ENCODE assay signal across 14 cellular contexts in genomic region chr5:77845273-77845646, GRCh38.
A peak's percentile ranks its signal among the peaks of the same experiment; 100 is the strongest.
DNase-seq lines count a peak whose midpoint lies in the region; ATAC-seq, FAIRE-seq and TF ChIP-seq lines count a peak whose summit lies in the region.
"Had no signal": no experiment of that assay in that cellular context is flagged by ENCODE, and none has a peak within 500 bp of the region (broad histone marks: within the 10 kb centered on the region; RNA-seq: fewer than 3 reads in every experiment).

No MANE protein-coding gene starts in this region.

- H3K27me3 ChIP-seq in left ventricle myocardium inferior (ENCODE audit: low read depth) = peaks cover 28% of the 10 kb centered on the region
- peaks cover 0 to 7% of the 10 kb centered on the region in 2 donors for H3K27me3 ChIP-seq in naive thymus-derived CD4-positive, alpha-beta T cell (ENCODE audit: control insufficient read depth in 2 of 2, insufficient read depth in 2 of 2, low read length in 2 of 2)
- H3K27me3 ChIP-seq: BE2C, right lobe of liver had no signal

- DNase-seq in left ventricle myocardium inferior (no peak), cardiac septum (ENCODE audit: low spot score) (no peak), ecto neural progenitor cell (ENCODE audit: low spot score) (no peak), HTR-8/SVneo (ENCODE audit: insufficient read length, low spot score) (no peak)
- no peak for DNase-seq in naive thymus-derived CD4-positive, alpha-beta T cell
- DNase-seq: activated CD4-positive, alpha-beta memory T cell treated with anti-CD3 and anti-CD28 coated beads for 36 hours; BE2C; NCI-H1436 treated with DMSO at 0.1 percent for 48 hours; right lobe of liver had no signal

- TF ChIP-seq CTCF in left ventricle myocardium inferior (IDR thresholded peaks at IDR 0.05; ENCODE audit: borderline replicate concordance) (no peak), brain (conservative IDR thresholded peaks at IDR 0.05) (no peak)

- H3K4me1 Mint-ChIP-seq in brain = peaks cover 49% of the 10 kb centered on the region
- peaks cover 4 to 13% (median 9%) of the 10 kb centered on the region in 7 donors for H3K4me1 Mint-ChIP-seq in naive thymus-derived CD4-positive, alpha-beta T cell

- H3K4me1 ChIP-seq in left ventricle myocardium inferior = peaks cover 13% of the 10 kb centered on the region
- H3K4me1 ChIP-seq in naive thymus-derived CD4-positive, alpha-beta T cell (ENCODE audit: control insufficient read depth in 2 of 2, insufficient read depth in 2 of 2, low read length in 2 of 2) = no peaks in the 10 kb centered on the region
- H3K4me1 ChIP-seq: BE2C, right lobe of liver had no signal

- H3K9me3 ChIP-seq in left ventricle myocardium inferior (replicated peaks) = no peaks in the 10 kb centered on the region
- H3K9me3 ChIP-seq in naive thymus-derived CD4-positive, alpha-beta T cell (ENCODE audit: control insufficient read depth in 2 of 3, low read length in 3 of 3) = no peaks in the 10 kb centered on the region
- H3K9me3 ChIP-seq: BE2C, right lobe of liver had no signal

- CTCF ChIA-PET in naive thymus-derived CD4-positive, alpha-beta T cell (lab: Charles Lee) = no interaction called here

- peaks cover 100% of the 10 kb centered on the region for H3K27me3 Mint-ChIP-seq in brain
- peaks cover 51 to 82% (median 69%) of the 10 kb centered on the region in 5 donors for H3K27me3 Mint-ChIP-seq in naive thymus-derived CD4-positive, alpha-beta T cell

- H3K36me3 ChIP-seq in left ventricle myocardium inferior = no peaks in the 10 kb centered on the region
- H3K36me3 ChIP-seq in naive thymus-derived CD4-positive, alpha-beta T cell (ENCODE audit: control insufficient read depth in 2 of 3, insufficient read depth in 3 of 3, low read length in 3 of 3) = no peaks in the 10 kb centered on the region
- H3K36me3 ChIP-seq: BE2C, right lobe of liver had no signal

- no peak overlapping the region for H3K27ac Mint-ChIP-seq in brain
- H3K27ac Mint-ChIP-seq in naive thymus-derived CD4-positive, alpha-beta T cell = no peak overlapping the region
- H3K27ac Mint-ChIP-seq: activated CD4-positive, alpha-beta memory T cell treated with anti-CD3 and anti-CD28 coated beads for 36 hours had no signal

- no peak for ATAC-seq in naive thymus-derived CD4-positive, alpha-beta T cell
- ATAC-seq in GM21390 (IDR thresholded peaks at IDR 0.05; ENCODE audit: unreplicated experiment) = no peak
- ATAC-seq in HG03521 (IDR thresholded peaks at IDR 0.05; ENCODE audit: unreplicated experiment) = no peak

- peak overlapping the region; percentile 61 to 84 (median 71) for H3K4me3 Mint-ChIP-seq in brain
- peak overlapping the region; percentile 58 to 86 (median 80) for H3K4me3 Mint-ChIP-seq in naive thymus-derived CD4-positive, alpha-beta T cell
- H3K4me3 Mint-ChIP-seq: activated CD4-positive, alpha-beta memory T cell treated with anti-CD3 and anti-CD28 coated beads for 36 hours had no signal

- H3K36me3 Mint-ChIP-seq in brain = no peaks in the 10 kb centered on the region
- no peaks in the 10 kb centered on the region for H3K36me3 Mint-ChIP-seq in naive thymus-derived CD4-positive, alpha-beta T cell
- H3K36me3 Mint-ChIP-seq: activated CD4-positive, alpha-beta memory T cell treated with anti-CD3 and anti-CD28 coated beads for 36 hours had no signal

- no peak overlapping the region for H3K27ac ChIP-seq in left ventricle myocardium inferior (replicated peaks)
- H3K27ac ChIP-seq in naive thymus-derived CD4-positive, alpha-beta T cell (ENCODE audit: low read depth, low read length) = no peak overlapping the region
- H3K27ac ChIP-seq: right lobe of liver had no signal

- H3K9me3 Mint-ChIP-seq in brain = peaks cover 0 to 5% (median 3%) of the 10 kb centered on the region in 5 experiments
- H3K9me3 Mint-ChIP-seq in naive thymus-derived CD4-positive, alpha-beta T cell = peaks cover 0 to 2% (median 0%) of the 10 kb centered on the region in 11 donors
- H3K9me3 Mint-ChIP-seq: activated CD4-positive, alpha-beta memory T cell treated with anti-CD3 and anti-CD28 coated beads for 36 hours had no signal

- POLR2A ChIA-PET in naive thymus-derived CD4-positive, alpha-beta T cell (lab: Charles Lee) = no interaction called here

- no peak for FAIRE-seq in HTR-8/SVneo (lab: Jason Lieb, UNC)
- FAIRE-seq: endothelial cell of umbilical vein, urothelium cell line had no signal

- intact Hi-C loops in left ventricle myocardium inferior (cut with micrococcal nuclease) (no loop called here), cardiac septum (cut with DNase I) (no loop called here)
- intact Hi-C loops in naive thymus-derived CD4-positive, alpha-beta T cell (cut with micrococcal nuclease) = no loop called here

- H3K4me3 ChIP-seq in left ventricle myocardium inferior = peak overlapping the region; percentile 68
- no peak overlapping the region for H3K4me3 ChIP-seq in naive thymus-derived CD4-positive, alpha-beta T cell (ENCODE audit: low read length)
